8 cellular contexts compared by ENCODE assay signal in genomic region chr3:143165612-143166285, GRCh38. TPM values are rescaled to one million over a fixed set of nuclear protein-coding genes. Genes with fewer than 3 reads are reported as not detected.
DNase-seq lines count a peak whose midpoint lies in the region; ATAC-seq and TF ChIP-seq lines count a peak whose summit lies in the region.
"Not testable (repeated sequence)": the region's sequence is repeated elsewhere in the genome, so short reads cannot be mapped to it uniquely, and the experiment has no call there.

No MANE protein-coding gene starts in this region.

- not testable (repeated sequence) for H3K27me3 Mint-ChIP-seq in activated CD4-positive, alpha-beta memory T cell treated with anti-CD3 and anti-CD28 coated beads, Interleukin-2, amount 10 ng/mL, durations not matched to agents 7 days and 5 days; natural killer cell treated with Interleukin-12 subunit alpha and Interleukin-12 subunit beta and Interleukin-15 and Interleukin-18, amount 100 ng/mL, for 72 hours

- not testable (repeated sequence) for H3K4me3 ChIP-seq in epithelial cell of proximal tubule (ENCODE audit: low read depth, low read length)

- not testable (repeated sequence) for H3K9me3 Mint-ChIP-seq in activated CD4-positive, alpha-beta memory T cell treated with anti-CD3 and anti-CD28 coated beads, Interleukin-2, amount 10 ng/mL, durations not matched to agents 7 days and 5 days; natural killer cell treated with Interleukin-12 subunit alpha and Interleukin-12 subunit beta and Interleukin-15 and Interleukin-18, amount 100 ng/mL, for 72 hours

- not testable (repeated sequence) for H3K36me3 Mint-ChIP-seq in activated CD4-positive, alpha-beta memory T cell treated with anti-CD3 and anti-CD28 coated beads, Interleukin-2, amount 10 ng/mL, durations not matched to agents 7 days and 5 days (ENCODE audit: low read depth)
- peaks cover 12% of the 10 kb centered on the region for H3K36me3 Mint-ChIP-seq in natural killer cell treated with Interleukin-12 subunit alpha and Interleukin-12 subunit beta and Interleukin-15 and Interleukin-18, amount 100 ng/mL, for 72 hours

- POLR2A ChIA-PET in activated CD4-positive, alpha-beta memory T cell treated with anti-CD3 and anti-CD28 coated beads, Interleukin-2, amount 10 ng/mL, durations not matched to agents 7 days and 5 days (lab: Charles Lee): not testable (repeated sequence)

- peak; percentile 72 for ATAC-seq in GM18519 (IDR thresholded peaks at IDR 0.05; ENCODE audit: low FRiP score, unreplicated experiment)
- peak; percentile 58 for ATAC-seq in GM21737 (IDR thresholded peaks at IDR 0.05; ENCODE audit: unreplicated experiment)
- ATAC-seq in HG03135 (IDR thresholded peaks at IDR 0.05; ENCODE audit: unreplicated experiment): peak; percentile 59
- peak; percentile 76 to 88 for ATAC-seq in natural killer cell treated with Interleukin-12 subunit alpha and Interleukin-12 subunit beta and Interleukin-15 and Interleukin-18, amount 100 ng/mL, for 72 hours

- H3K27ac Mint-ChIP-seq in activated CD4-positive, alpha-beta memory T cell treated with anti-CD3 and anti-CD28 coated beads, Interleukin-2, amount 10 ng/mL, durations not matched to agents 7 days and 5 days: peak overlapping the region; percentile 41
- H3K27ac Mint-ChIP-seq in natural killer cell treated with Interleukin-12 subunit alpha and Interleukin-12 subunit beta and Interleukin-15 and Interleukin-18, amount 100 ng/mL, for 72 hours: peak overlapping the region; percentile 74 to 89

- not testable (repeated sequence) for TF ChIP-seq CTCF in epithelial cell of proximal tubule (conservative IDR thresholded peaks at IDR 0.05; ENCODE audit: low read depth, low read length)

- peaks cover 59% of the 10 kb centered on the region for H3K4me1 Mint-ChIP-seq in activated CD4-positive, alpha-beta memory T cell treated with anti-CD3 and anti-CD28 coated beads, Interleukin-2, amount 10 ng/mL, durations not matched to agents 7 days and 5 days
- H3K4me1 Mint-ChIP-seq in natural killer cell treated with Interleukin-12 subunit alpha and Interleukin-12 subunit beta and Interleukin-15 and Interleukin-18, amount 100 ng/mL, for 72 hours (ENCODE audit: low read depth in 2 of 2): peaks cover 69 to 81% of the 10 kb centered on the region in 2 donors

- CTCF ChIA-PET in activated CD4-positive, alpha-beta memory T cell treated with anti-CD3 and anti-CD28 coated beads, Interleukin-2, amount 10 ng/mL, durations not matched to agents 7 days and 5 days (lab: Charles Lee): interaction anchor here (1.0 to 2.0 kb wide), 2 partner anchors 11 to 45 kb away, joined by 3 to 9 read pairs; partner anchors contain the start of gene CHST2

- H3K4me3 Mint-ChIP-seq in activated CD4-positive, alpha-beta memory T cell treated with anti-CD3 and anti-CD28 coated beads, Interleukin-2, amount 10 ng/mL, durations not matched to agents 7 days and 5 days: not testable (repeated sequence)
- H3K4me3 Mint-ChIP-seq in natural killer cell treated with Interleukin-12 subunit alpha and Interleukin-12 subunit beta and Interleukin-15 and Interleukin-18, amount 100 ng/mL, for 72 hours: peak overlapping the region; percentile 86

- DNase-seq in AG08395 (ENCODE audit: low spot score) (peak; percentile 67), NOMO-1 treated with dmso at 0.1 percent for 144 hours (lab: John Stamatoyannopoulos, UW; ENCODE audit: unreplicated experiment) (peak; percentile 49), epithelial cell of proximal tubule (ENCODE audit: low read depth) (peak; percentile 64)
- DNase-seq in activated CD4-positive, alpha-beta memory T cell treated with anti-CD3 and anti-CD28 coated beads, Interleukin-2, amount 10 ng/mL, durations not matched to agents 7 days and 5 days: peak; percentile 25
- DNase-seq in natural killer cell treated with Interleukin-12 subunit alpha and Interleukin-12 subunit beta and Interleukin-15 and Interleukin-18, amount 100 ng/mL, for 72 hours (ENCODE audit: low spot score): not testable (repeated sequence)

RNA-seq across cellular contexts. Expression of gene CHST2, which starts 46.2 kb away (rescaled TPM):
- 1 to 10 TPM; 1.4 to 1.7 TPM for total RNA-seq in activated CD4-positive, alpha-beta memory T cell treated with anti-CD3 and anti-CD28 coated beads, Interleukin-2, amount 10 ng/mL, durations not matched to agents 7 days and 5 days
- 1.4 and 2.2 TPM in 2 replicates for total RNA-seq in epithelial cell of proximal tubule
- total RNA-seq in natural killer cell treated with Interleukin-12 subunit alpha and Interleukin-12 subunit beta and Interleukin-15 and Interleukin-18, amount 100 ng/mL, for 72 hours: 10 to 100 TPM; 16.3 to 26.9 TPM
